15 cellular contexts compared by ENCODE assay signal in the genomic region with DNA sequence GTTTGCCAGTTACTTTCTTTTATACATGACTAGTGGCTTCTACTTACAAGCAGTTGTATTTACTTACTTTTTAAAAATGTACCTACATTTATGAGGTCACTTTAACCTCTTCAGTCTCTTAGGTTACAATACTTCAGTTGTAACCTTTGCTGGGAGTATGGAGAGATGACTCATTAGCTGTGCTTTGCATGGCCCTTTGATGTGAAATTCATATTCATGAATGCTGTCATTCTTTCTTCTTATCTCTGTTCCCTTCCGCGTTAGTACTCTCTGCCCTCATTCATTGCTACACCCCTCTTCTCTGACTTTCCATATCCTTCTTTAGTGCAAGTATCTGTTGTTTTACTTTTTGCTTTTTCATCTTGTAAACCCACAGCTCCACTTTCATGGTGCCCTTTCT.
DNase-seq lines count a peak whose midpoint lies in the region; ATAC-seq and TF ChIP-seq lines count a peak whose summit lies in the region.
"Had no signal": no experiment of that assay in that cellular context is flagged by ENCODE, and none has a peak within 500 bp of the region (broad histone marks: within the 10 kb centered on the region; RNA-seq: fewer than 3 reads in every experiment).

No MANE protein-coding gene starts in this region.

- TF ChIP-seq CTCF in cardiac fibroblast (IDR thresholded peaks at IDR 0.05; ENCODE audit: low read depth, low read length) = no peak
- no peak for TF ChIP-seq CTCF in nephron (IDR thresholded peaks at IDR 0.05; ENCODE audit: unreplicated experiment in 3 of 3)

- peaks cover 3% of the 10 kb centered on the region for H3K9me3 Mint-ChIP-seq in nephron
- no peaks in the 10 kb centered on the region for H3K9me3 Mint-ChIP-seq in activated T-cell treated with anti-CD3 and anti-CD28 coated beads, Interleukin-2, amount 50 U/mL, for 4 hours
- H3K9me3 Mint-ChIP-seq: activated CD4-positive, alpha-beta T cell treated with anti-CD3 and anti-CD28 coated beads, Interleukin-2, amount 10 ng/mL, durations not matched to agents 7 days and 5 days; central memory CD8-positive, alpha-beta T cell had no signal

- peaks cover 4% of the 10 kb centered on the region for H3K27me3 Mint-ChIP-seq in nephron (ENCODE audit: low read depth)
- H3K27me3 Mint-ChIP-seq in activated T-cell treated with anti-CD3 and anti-CD28 coated beads, Interleukin-2, amount 50 U/mL, for 4 hours (ENCODE audit: low read depth) = no peaks in the 10 kb centered on the region
- H3K27me3 Mint-ChIP-seq: activated CD4-positive, alpha-beta T cell treated with anti-CD3 and anti-CD28 coated beads, Interleukin-2, amount 10 ng/mL, durations not matched to agents 7 days and 5 days; memory B cell had no signal

- H3K36me3 Mint-ChIP-seq in nephron (ENCODE audit: low read depth) = peaks cover 8% of the 10 kb centered on the region
- no peaks in the 10 kb centered on the region for H3K36me3 Mint-ChIP-seq in activated T-cell treated with anti-CD3 and anti-CD28 coated beads, Interleukin-2, amount 50 U/mL, for 4 hours (ENCODE audit: insufficient read depth)
- H3K36me3 Mint-ChIP-seq: memory B cell had no signal

- H3K4me3 ChIP-seq in cardiac fibroblast (replicated peaks in 1 of 2; ENCODE audit: low read depth in 2 of 2, low read length in 2 of 2) = no peak overlapping the region
- H3K4me3 ChIP-seq: tibial nerve had no signal

- ATAC-seq in HG02970 (IDR thresholded peaks at IDR 0.05; ENCODE audit: low FRiP score, unreplicated experiment) (no peak), GM21515 (IDR thresholded peaks at IDR 0.05; ENCODE audit: unreplicated experiment) (no peak)
- no peak for ATAC-seq in activated T-cell treated with anti-CD3 and anti-CD28 coated beads, Interleukin-2, amount 50 U/mL, for 4 hours

- H3K4me1 Mint-ChIP-seq in nephron = peaks cover 38% of the 10 kb centered on the region
- no peaks in the 10 kb centered on the region for H3K4me1 Mint-ChIP-seq in activated T-cell treated with anti-CD3 and anti-CD28 coated beads, Interleukin-2, amount 50 U/mL, for 4 hours (ENCODE audit: low read depth)
- H3K4me1 Mint-ChIP-seq: activated CD4-positive, alpha-beta T cell treated with anti-CD3 and anti-CD28 coated beads, Interleukin-2, amount 10 ng/mL, durations not matched to agents 7 days and 5 days; central memory CD8-positive, alpha-beta T cell; memory B cell had no signal

- no peak overlapping the region for H3K4me3 Mint-ChIP-seq in nephron
- no peak overlapping the region for H3K4me3 Mint-ChIP-seq in activated T-cell treated with anti-CD3 and anti-CD28 coated beads, Interleukin-2, amount 50 U/mL, for 4 hours
- H3K4me3 Mint-ChIP-seq: activated CD4-positive, alpha-beta T cell treated with anti-CD3 and anti-CD28 coated beads, Interleukin-2, amount 10 ng/mL, durations not matched to agents 7 days and 5 days; central memory CD8-positive, alpha-beta T cell; memory B cell had no signal

- DNase-seq in H4 (ENCODE audit: low spot score) (peak; percentile 63), NCI-H460 (ENCODE audit: extremely low read depth, low read depth) (peak; percentile 84), cardiac fibroblast (ENCODE audit: low read depth in 2 of 2) (peak; percentile 39 to 57), NCI-H345 (lab: John Stamatoyannopoulos, UW) (no peak)
- DNase-seq in activated T-cell treated with anti-CD3 and anti-CD28 coated beads, Interleukin-2, amount 50 U/mL, for 4 hours = no peak
- DNase-seq: activated CD4-positive, alpha-beta T cell treated with anti-CD3 and anti-CD28 coated beads, Interleukin-2, amount 10 ng/mL, durations not matched to agents 7 days and 5 days; activated gamma-delta T cell; COR-L47; NCI-H187 treated with DMSO at 0.1 percent for 48 hours had no signal

- H3K27ac Mint-ChIP-seq in nephron = peak overlapping the region; percentile 6 to 72 (median 34)
- H3K27ac Mint-ChIP-seq: activated CD4-positive, alpha-beta T cell treated with anti-CD3 and anti-CD28 coated beads, Interleukin-2, amount 10 ng/mL, durations not matched to agents 7 days and 5 days; memory B cell had no signal

Comparison
In these comparisons a context has a peak if more than half of its experiments do, and no peak if none do; other contexts are left out.
1. DNase-seq: peak in H4 (single experiment), NCI-H460 (single experiment) and cardiac fibroblast (2 of 2); none in activated T-cell treated with anti-CD3 and anti-CD28 coated beads, Interleukin-2, amount 50 U/mL, for 4 hours (single experiment) and NCI-H345 (single experiment).